8 cellular contexts compared by ENCODE assay signal in genomic region chr14:94355191-94355794, GRCh38. TPM values are rescaled to one million over a fixed set of nuclear protein-coding genes. Genes with fewer than 3 reads are reported as not detected.
DNase-seq lines count a peak whose midpoint lies in the region; ATAC-seq and TF ChIP-seq lines count a peak whose summit lies in the region.

No MANE protein-coding gene starts in this region.

- H3K9me3 ChIP-seq in mesenchymal stem cell (ENCODE audit: control insufficient read depth, low read length): no peaks in the 10 kb centered on the region

- H3K23ac ChIP-seq in mesenchymal stem cell (ENCODE audit: low read length in 2 of 2): no peak overlapping the region

- H3K4me1 ChIP-seq in mesenchymal stem cell (ENCODE audit: control insufficient read depth, insufficient read depth, low read depth, low read length): peaks cover 4% of the 10 kb centered on the region

- no peaks in the 10 kb centered on the region for H3K79me1 ChIP-seq in mesenchymal stem cell (replicated peaks; ENCODE audit: low read length, poor library complexity, severe bottlenecking)

- H3K36me3 ChIP-seq in mesenchymal stem cell (ENCODE audit: control insufficient read depth in 1 of 2, insufficient read depth in 2 of 2, low read depth in 1 of 2, low read length in 2 of 2): no peaks in the 10 kb centered on the region

- H2BK15ac ChIP-seq in mesenchymal stem cell (ENCODE audit: low read depth, poor library complexity, severe bottlenecking): no peak overlapping the region

- H4K8ac ChIP-seq in mesenchymal stem cell (ENCODE audit: low read length): no peak overlapping the region

- no peak overlapping the region for H4K91ac ChIP-seq in mesenchymal stem cell (ENCODE audit: low read length)

- no peak overlapping the region for H2BK120ac ChIP-seq in mesenchymal stem cell (ENCODE audit: low read depth, low read length)

- in situ Hi-C loops in KBM-7 (cut with MboI; ENCODE audit: low pct_unique_long_range_greater_than_20kb, low sequenced_read_pairs): no loop called here

- H3K4ac ChIP-seq in mesenchymal stem cell (ENCODE audit: low read depth in 1 of 2, low read length in 2 of 2): no peak overlapping the region

- H3K27ac ChIP-seq in mesenchymal stem cell (ENCODE audit: low read length, poor library complexity, severe bottlenecking): peak overlapping the region; percentile 61

- DNase-seq in COLO668 (lab: John Stamatoyannopoulos, UW; ENCODE audit: unreplicated experiment): peak; percentile 62
- DNase-seq in KBM-7: peak; percentile 39
- DNase-seq in ecto neural progenitor cell (ENCODE audit: low spot score): peak; percentile 65
- DNase-seq in mesenchymal stem cell: no peak
- no peak for DNase-seq in GM10266 (ENCODE audit: extremely low spot score)

- H3K9ac ChIP-seq in mesenchymal stem cell (ENCODE audit: low read length): no peak overlapping the region

- no peak overlapping the region for H2AFZ ChIP-seq in mesenchymal stem cell (ENCODE audit: low read depth, low read length)

- no peak overlapping the region for H3K18ac ChIP-seq in mesenchymal stem cell (ENCODE audit: low read depth in 1 of 2, low read length in 2 of 2)

- H3K4me2 ChIP-seq in mesenchymal stem cell (ENCODE audit: low read length, poor library complexity, severe bottlenecking): peak overlapping the region; percentile 18

- no peak overlapping the region for H2AK5ac ChIP-seq in mesenchymal stem cell (ENCODE audit: low read length, severe bottlenecking)

- WGBS in mesenchymal stem cell: 40% methylated on average over 10 of the region's 15 CpGs

- no peak for TF ChIP-seq CTCF in GM10266 (IDR thresholded peaks at IDR 0.05; ENCODE audit: control insufficient read depth, insufficient read depth, low read depth, missing control alignments)

- no peak overlapping the region for H3K4me3 ChIP-seq in mesenchymal stem cell (ENCODE audit: insufficient read depth in 1 of 2, low read depth in 1 of 2, low read length in 2 of 2)

- H3K27me3 ChIP-seq in mesenchymal stem cell (ENCODE audit: control insufficient read depth in 1 of 2, insufficient read depth in 1 of 2, low read length in 2 of 2): no peaks in the 10 kb centered on the region

- no peak overlapping the region for H2BK12ac ChIP-seq in mesenchymal stem cell (ENCODE audit: low read length in 2 of 2)

- no peak for ATAC-seq in HG03097 (IDR thresholded peaks at IDR 0.05; ENCODE audit: low FRiP score, unreplicated experiment)
- ATAC-seq in HG03565 (IDR thresholded peaks at IDR 0.05; ENCODE audit: unreplicated experiment): no peak
- ATAC-seq in GM21576 (IDR thresholded peaks at IDR 0.05; ENCODE audit: unreplicated experiment): no peak

- H2BK5ac ChIP-seq in mesenchymal stem cell (ENCODE audit: low read depth, low read length, poor library complexity, severe bottlenecking): no peak overlapping the region

- H3K14ac ChIP-seq in mesenchymal stem cell (ENCODE audit: low read length in 2 of 2): no peak overlapping the region

RNA-seq across cellular contexts. Expression of gene SERPINA2, which starts 11.2 kb away (rescaled TPM):
- not detected for polyA plus RNA-seq in mesenchymal stem cell (2013, experiment 1 of 2)
- not detected for polyA plus RNA-seq in mesenchymal stem cell (2013, experiment 2 of 2)

RNA-seq across cellular contexts. Expression of gene SERPINA6, which starts 32.2 kb away (rescaled TPM):
- not detected for polyA plus RNA-seq in mesenchymal stem cell (2013, experiment 1 of 2)
- not detected for polyA plus RNA-seq in mesenchymal stem cell (2013, experiment 2 of 2)

RNA-seq across cellular contexts. Expression of gene SERPINA1, which starts 33.1 kb away (rescaled TPM):
- not detected for polyA plus RNA-seq in mesenchymal stem cell (2013, experiment 1 of 2)
- polyA plus RNA-seq in mesenchymal stem cell (2013, experiment 2 of 2): not detected

Comparison
In these comparisons a context has a peak if more than half of its experiments do, and no peak if none do; other contexts are left out.
1. DNase-seq: peak in COLO668 (single experiment), KBM-7 (single experiment) and ecto neural progenitor cell (single experiment); none in mesenchymal stem cell (single experiment) and GM10266 (single experiment).